9 cellular contexts compared by ENCODE assay signal in the genomic region with DNA sequence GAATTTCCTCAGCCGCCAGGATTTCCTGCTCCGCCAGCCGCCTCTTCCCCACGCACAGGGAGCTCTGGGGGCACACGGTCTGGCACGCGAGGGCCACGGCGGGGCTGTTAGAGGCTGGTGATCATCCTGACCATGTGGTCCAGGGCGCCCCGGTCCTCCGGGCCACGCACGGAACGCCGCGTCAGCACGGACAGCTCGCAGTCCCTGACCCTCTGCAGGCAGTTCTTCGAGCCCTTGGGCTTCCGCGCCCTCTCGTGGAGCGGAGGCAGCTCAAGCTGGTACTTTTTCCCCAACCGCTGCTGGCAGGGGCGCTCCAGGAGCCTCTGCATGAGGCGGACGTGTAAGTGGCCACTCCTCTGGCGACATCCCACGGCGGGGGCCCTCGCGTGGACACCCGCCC. TPM values are rescaled to one million over a fixed set of nuclear protein-coding genes. Genes with fewer than 3 reads are reported as not detected.
"Had no signal": no experiment of that assay in that cellular context is flagged by ENCODE, and none has a peak within 500 bp of the region (broad histone marks: within the 10 kb centered on the region; RNA-seq: fewer than 3 reads in every experiment).

No MANE protein-coding gene starts in this region.

RNA-seq across cellular contexts. Expression of a gene that starts 10.0 kb away (rescaled TPM):
- total RNA-seq: activated CD4-positive, alpha-beta memory T cell treated with anti-CD3 and anti-CD28 coated beads, Interleukin-2, amount 10 ng/mL, durations not matched to agents 7 days and 5 days; activated CD8-positive, alpha-beta memory T cell treated with anti-CD3 and anti-CD28 coated beads, Interleukin-2, amount 10 ng/mL, durations not matched to agents 7 days and 5 days; bronchial epithelial cell; K562; MCF 10A; RPMI7951; SJSA1; T-helper 1 cell treated with Interleukin-12 subunit alpha and Interleukin-12 subunit beta and Interleukin-4 antibody, amounts not matched to agents 30 ng/mL and 1 ng/mL, for 36 hours; T-helper 2 cell treated with Interferon-gamma antibody and Interleukin-4, amounts not matched to agents 100 ng/mL and 5 ng/mL, for 36 hours had no signal
- polyA plus RNA-seq: K562 had no signal

RNA-seq across cellular contexts. Expression of a gene that starts 34.6 kb away (rescaled TPM):
- total RNA-seq: activated CD4-positive, alpha-beta memory T cell treated with anti-CD3 and anti-CD28 coated beads, Interleukin-2, amount 10 ng/mL, durations not matched to agents 7 days and 5 days; activated CD8-positive, alpha-beta memory T cell treated with anti-CD3 and anti-CD28 coated beads, Interleukin-2, amount 10 ng/mL, durations not matched to agents 7 days and 5 days; bronchial epithelial cell; K562; MCF 10A; RPMI7951; SJSA1; T-helper 1 cell treated with Interleukin-12 subunit alpha and Interleukin-12 subunit beta and Interleukin-4 antibody, amounts not matched to agents 30 ng/mL and 1 ng/mL, for 36 hours; T-helper 2 cell treated with Interferon-gamma antibody and Interleukin-4, amounts not matched to agents 100 ng/mL and 5 ng/mL, for 36 hours had no signal
- polyA plus RNA-seq: K562 had no signal

RNA-seq across cellular contexts. Expression of a gene that starts 41.2 kb away (rescaled TPM):
- total RNA-seq: activated CD4-positive, alpha-beta memory T cell treated with anti-CD3 and anti-CD28 coated beads, Interleukin-2, amount 10 ng/mL, durations not matched to agents 7 days and 5 days; activated CD8-positive, alpha-beta memory T cell treated with anti-CD3 and anti-CD28 coated beads, Interleukin-2, amount 10 ng/mL, durations not matched to agents 7 days and 5 days; bronchial epithelial cell; K562; MCF 10A; RPMI7951; SJSA1; T-helper 1 cell treated with Interleukin-12 subunit alpha and Interleukin-12 subunit beta and Interleukin-4 antibody, amounts not matched to agents 30 ng/mL and 1 ng/mL, for 36 hours; T-helper 2 cell treated with Interferon-gamma antibody and Interleukin-4, amounts not matched to agents 100 ng/mL and 5 ng/mL, for 36 hours had no signal
- polyA plus RNA-seq: K562 had no signal

RNA-seq across cellular contexts. Expression of a gene that starts 46.1 kb away (rescaled TPM):
- total RNA-seq: activated CD4-positive, alpha-beta memory T cell treated with anti-CD3 and anti-CD28 coated beads, Interleukin-2, amount 10 ng/mL, durations not matched to agents 7 days and 5 days; activated CD8-positive, alpha-beta memory T cell treated with anti-CD3 and anti-CD28 coated beads, Interleukin-2, amount 10 ng/mL, durations not matched to agents 7 days and 5 days; bronchial epithelial cell; K562; MCF 10A; RPMI7951; SJSA1; T-helper 1 cell treated with Interleukin-12 subunit alpha and Interleukin-12 subunit beta and Interleukin-4 antibody, amounts not matched to agents 30 ng/mL and 1 ng/mL, for 36 hours; T-helper 2 cell treated with Interferon-gamma antibody and Interleukin-4, amounts not matched to agents 100 ng/mL and 5 ng/mL, for 36 hours had no signal
- polyA plus RNA-seq: K562 had no signal

RNA-seq across cellular contexts. Expression of a gene that starts 53.7 kb away (rescaled TPM):
- total RNA-seq: activated CD4-positive, alpha-beta memory T cell treated with anti-CD3 and anti-CD28 coated beads, Interleukin-2, amount 10 ng/mL, durations not matched to agents 7 days and 5 days; activated CD8-positive, alpha-beta memory T cell treated with anti-CD3 and anti-CD28 coated beads, Interleukin-2, amount 10 ng/mL, durations not matched to agents 7 days and 5 days; bronchial epithelial cell; K562; MCF 10A; RPMI7951; SJSA1; T-helper 1 cell treated with Interleukin-12 subunit alpha and Interleukin-12 subunit beta and Interleukin-4 antibody, amounts not matched to agents 30 ng/mL and 1 ng/mL, for 36 hours; T-helper 2 cell treated with Interferon-gamma antibody and Interleukin-4, amounts not matched to agents 100 ng/mL and 5 ng/mL, for 36 hours had no signal
- polyA plus RNA-seq: K562 had no signal
